In genomic region chr20:5529331-5530142, GRCh38 we compare ENCODE assay signal across 1 cellular context.
TF ChIP-seq lines count a peak whose summit lies in the region.

No MANE protein-coding gene starts in this region.

TF ChIP-seq in Ishikawa, 13 proteins besides CTCF, POLR2A, EP300 and RAD21 (continued from another document):
- TF ChIP-seq REST (IDR thresholded peaks at IDR 0.05; ENCODE audit: low read depth) (no peak), CEBPB (IDR thresholded peaks at IDR 0.05) (no peak)
